ENCODE assay signal across 8 cellular contexts in the genomic region with DNA sequence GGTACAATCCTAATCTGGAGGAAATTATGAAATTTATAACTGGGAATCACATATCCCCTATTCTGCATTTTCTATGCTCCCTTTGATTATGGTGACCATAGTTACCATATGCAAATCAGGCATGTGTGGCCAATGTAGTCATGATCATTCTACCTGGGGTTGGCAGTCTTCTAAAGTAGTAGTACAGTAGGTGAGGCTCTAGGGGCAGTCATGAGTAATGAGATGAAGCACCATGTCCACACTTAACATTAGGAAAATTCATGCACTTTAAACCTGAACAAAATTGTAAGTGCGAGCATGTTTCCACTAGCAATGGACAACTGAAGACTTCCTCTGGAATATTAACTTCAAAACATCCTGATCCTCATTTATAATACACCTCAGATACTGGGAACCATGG.
DNase-seq lines count a peak whose midpoint lies in the region; ATAC-seq and TF ChIP-seq lines count a peak whose summit lies in the region.

No MANE protein-coding gene starts in this region.

- ATAC-seq in activated T-cell treated with anti-CD3 and anti-CD28 coated beads, Interleukin-2, amount 50 U/mL, for 72 hours (replicated peaks in 1 of 2): peak; percentile 58 to 69
- no peak for ATAC-seq in body of pancreas

- WGBS in body of pancreas, 2 donors: 73 to 95% methylated on average over 1 of the region's 1 CpG

- no peak overlapping the region for H3K4me3 ChIP-seq in fibroblast of villous mesenchyme (ENCODE audit: low read depth, low read length)
- H3K4me3 ChIP-seq in body of pancreas: no peak overlapping the region

- H3K36me3 ChIP-seq in body of pancreas (replicated peaks in 1 of 2; ENCODE audit: insufficient read depth in 1 of 2, low read depth in 2 of 2): no peaks in the 10 kb centered on the region

- H3K9me3 Mint-ChIP-seq in activated T-cell treated with anti-CD3 and anti-CD28 coated beads, Interleukin-2, amount 50 U/mL, for 72 hours: no peaks in the 10 kb centered on the region
- no peaks in the 10 kb centered on the region for H3K9me3 Mint-ChIP-seq in HFFc6

- no peak overlapping the region for H3K27ac Mint-ChIP-seq in activated T-cell treated with anti-CD3 and anti-CD28 coated beads, Interleukin-2, amount 50 U/mL, for 72 hours
- H3K27ac Mint-ChIP-seq in HFFc6: no peak overlapping the region

- no peak overlapping the region for H3K27ac ChIP-seq in body of pancreas

- no peak for DNase-seq in activated T-cell treated with anti-CD3 and anti-CD28 coated beads, Interleukin-2, amount 50 U/mL, for 72 hours
- no peak for DNase-seq in activated T-cell treated with anti-CD3 and anti-CD28 coated beads, Interleukin-2, amount 50 U/mL, for 1 hour
- no peak for DNase-seq in HFFc6
- peak; percentile 1 for DNase-seq in NCI-H2171 (lab: John Stamatoyannopoulos, UW)
- peak; percentile 23 for DNase-seq in fibroblast of villous mesenchyme (ENCODE audit: low read depth)
- no peak for DNase-seq in HK-2 (ENCODE audit: unreplicated experiment)
- DNase-seq in 8988T: no peak
- no peak for DNase-seq in body of pancreas

- no peaks in the 10 kb centered on the region for H3K4me1 ChIP-seq in body of pancreas

- peak; percentile 65 for TF ChIP-seq CTCF in HFFc6 (IDR thresholded peaks at IDR 0.05)
- TF ChIP-seq CTCF in fibroblast of villous mesenchyme (IDR thresholded peaks at IDR 0.05; ENCODE audit: insufficient read depth, low read depth, low read length): peak; percentile 63
- peak in 3 of 7 experiments; percentile 17 to 25 (median 22) for TF ChIP-seq CTCF in body of pancreas (IDR thresholded peaks at IDR 0.05)

- H3K4me3 Mint-ChIP-seq in activated T-cell treated with anti-CD3 and anti-CD28 coated beads, Interleukin-2, amount 50 U/mL, for 72 hours: no peak overlapping the region
- H3K4me3 Mint-ChIP-seq in HFFc6: no peak overlapping the region

- TF ChIP-seq POLR2A in body of pancreas (IDR thresholded peaks at IDR 0.05): no peak

- H3K36me3 Mint-ChIP-seq in activated T-cell treated with anti-CD3 and anti-CD28 coated beads, Interleukin-2, amount 50 U/mL, for 72 hours (ENCODE audit: insufficient read depth in 2 of 2): no peaks in the 10 kb centered on the region
- no peaks in the 10 kb centered on the region for H3K36me3 Mint-ChIP-seq in HFFc6 (ENCODE audit: low read depth)

- H3K27me3 ChIP-seq in body of pancreas: no peaks in the 10 kb centered on the region

- intact Hi-C loops in body of pancreas (cut with DNase I): no loop called here

- H3K4me1 Mint-ChIP-seq in activated T-cell treated with anti-CD3 and anti-CD28 coated beads, Interleukin-2, amount 50 U/mL, for 72 hours (ENCODE audit: low read depth): no peaks in the 10 kb centered on the region
- no peaks in the 10 kb centered on the region; the same call in 1 of the 2 replicates for H3K4me1 Mint-ChIP-seq in HFFc6 (ENCODE audit: low read depth)

- H3K9me3 ChIP-seq in body of pancreas: no peaks in the 10 kb centered on the region

- H3K27me3 Mint-ChIP-seq in activated T-cell treated with anti-CD3 and anti-CD28 coated beads, Interleukin-2, amount 50 U/mL, for 72 hours (ENCODE audit: low read depth): no peaks in the 10 kb centered on the region
- H3K27me3 Mint-ChIP-seq in HFFc6 (ENCODE audit: insufficient read depth): no peaks in the 10 kb centered on the region

Comparison
In these comparisons a context has a peak if more than half of its experiments do, and no peak if none do; other contexts are left out.
1. DNase-seq: peak in NCI-H2171 (single experiment) and fibroblast of villous mesenchyme (single experiment); none in activated T-cell treated with anti-CD3 and anti-CD28 coated beads, Interleukin-2, amount 50 U/mL, for 72 hours (0 of 2), activated T-cell treated with anti-CD3 and anti-CD28 coated beads, Interleukin-2, amount 50 U/mL, for 1 hour (single experiment), HFFc6 (single experiment), HK-2 (single experiment), 8988T (single experiment) and body of pancreas (0 of 4).